ENCODE assay signal across 8 cellular contexts in genomic region chr3:99842826-99843589, GRCh38. TPM values are rescaled to one million over a fixed set of nuclear protein-coding genes. Genes with fewer than 3 reads are reported as not detected.
A peak's percentile ranks its signal among the peaks of the same experiment; 100 is the strongest.
DNase-seq lines count a peak whose midpoint lies in the region; ATAC-seq and TF ChIP-seq lines count a peak whose summit lies in the region.

No MANE protein-coding gene starts in this region.

- no peaks in the 10 kb centered on the region for H3K9me3 Mint-ChIP-seq in GM23338
- no peaks in the 10 kb centered on the region for H3K9me3 Mint-ChIP-seq in stimulated activated effector memory CD8-positive, alpha-beta T cell treated with anti-CD3 and anti-CD28 coated beads, Interleukin-12 subunit alpha, Interleukin-12 subunit beta, amount 100 ng/mL, for 72 hours
- H3K9me3 Mint-ChIP-seq in activated CD4-positive, alpha-beta T cell treated with anti-CD3 and anti-CD28 coated beads, Interleukin-2, amount 10 ng/mL, durations not matched to agents 7 days and 5 days = no peaks in the 10 kb centered on the region

- H3K9me2 ChIP-seq in GM23338 (ENCODE audit: insufficient read depth) = no peaks in the 10 kb centered on the region

- peak overlapping the region; percentile 0; the same call in 1 of the 2 replicates for H3K27ac Mint-ChIP-seq in GM23338
- H3K27ac Mint-ChIP-seq in stimulated activated effector memory CD8-positive, alpha-beta T cell treated with anti-CD3 and anti-CD28 coated beads, Interleukin-12 subunit alpha, Interleukin-12 subunit beta, amount 100 ng/mL, for 72 hours = no peak overlapping the region
- no peak overlapping the region for H3K27ac Mint-ChIP-seq in activated CD4-positive, alpha-beta T cell treated with anti-CD3 and anti-CD28 coated beads, Interleukin-2, amount 10 ng/mL, durations not matched to agents 7 days and 5 days

- no peaks in the 10 kb centered on the region for H3K36me3 Mint-ChIP-seq in GM23338 (ENCODE audit: low read depth)
- H3K36me3 Mint-ChIP-seq in stimulated activated effector memory CD8-positive, alpha-beta T cell treated with anti-CD3 and anti-CD28 coated beads, Interleukin-12 subunit alpha, Interleukin-12 subunit beta, amount 100 ng/mL, for 72 hours = no peaks in the 10 kb centered on the region
- no peaks in the 10 kb centered on the region for H3K36me3 Mint-ChIP-seq in activated CD4-positive, alpha-beta T cell treated with anti-CD3 and anti-CD28 coated beads, Interleukin-2, amount 10 ng/mL, durations not matched to agents 7 days and 5 days (ENCODE audit: low read depth)

- H3K4me3 Mint-ChIP-seq in GM23338 = no peak overlapping the region
- H3K4me3 Mint-ChIP-seq in stimulated activated effector memory CD8-positive, alpha-beta T cell treated with anti-CD3 and anti-CD28 coated beads, Interleukin-12 subunit alpha, Interleukin-12 subunit beta, amount 100 ng/mL, for 72 hours = no peak overlapping the region
- H3K4me3 Mint-ChIP-seq in activated CD4-positive, alpha-beta T cell treated with anti-CD3 and anti-CD28 coated beads, Interleukin-2, amount 10 ng/mL, durations not matched to agents 7 days and 5 days = no peak overlapping the region

- no peak overlapping the region for H2AFZ ChIP-seq in GM23338

- H3K36me3 ChIP-seq in GM23338 (ENCODE audit: insufficient read depth) = no peaks in the 10 kb centered on the region

- H3K79me2 ChIP-seq in GM23338 (replicated peaks; ENCODE audit: insufficient read depth) = peaks cover 54% of the 10 kb centered on the region

- peak; percentile 64 to 80 for TF ChIP-seq CTCF in GM23338 (conservative IDR thresholded peaks at IDR 0.05; ENCODE audit: low read depth in 2 of 2)

- intact Hi-C loops in posterior vena cava (cut with DNase I) = loop anchor here (5.0 to 10.0 kb wide), 3 partner anchors 412 to 1842 kb away; partner anchors contain the start of gene RPL24 (in 1 of the 2)

- H4K20me1 ChIP-seq in GM23338 (replicated peaks; ENCODE audit: insufficient read depth) = no peaks in the 10 kb centered on the region

- peaks cover 34% of the 10 kb centered on the region for H3K4me1 Mint-ChIP-seq in GM23338
- H3K4me1 Mint-ChIP-seq in stimulated activated effector memory CD8-positive, alpha-beta T cell treated with anti-CD3 and anti-CD28 coated beads, Interleukin-12 subunit alpha, Interleukin-12 subunit beta, amount 100 ng/mL, for 72 hours = peaks cover 6% of the 10 kb centered on the region
- H3K4me1 Mint-ChIP-seq in activated CD4-positive, alpha-beta T cell treated with anti-CD3 and anti-CD28 coated beads, Interleukin-2, amount 10 ng/mL, durations not matched to agents 7 days and 5 days = peaks cover 4% of the 10 kb centered on the region

- H3K27me3 ChIP-seq in GM23338 (ENCODE audit: insufficient read depth) = no peaks in the 10 kb centered on the region

- no peak overlapping the region for H3K4me2 ChIP-seq in GM23338

- no peak overlapping the region for H3K27ac ChIP-seq in GM23338 (ENCODE audit: low read depth)

- H3K4me1 ChIP-seq in GM23338 (ENCODE audit: insufficient read depth) = peaks cover 9% of the 10 kb centered on the region

- CTCF ChIA-PET in activated CD4-positive, alpha-beta T cell treated with anti-CD3 and anti-CD28 coated beads, Interleukin-2, amount 10 ng/mL, durations not matched to agents 7 days and 5 days (lab: Charles Lee) = interaction anchor here (0.7 to 1.6 kb wide), 8 partner anchors 15 to 417 kb away, joined by 3 to 4 read pairs (median 3); partner anchors contain the start of gene TBC1D23

- H3K4me3 ChIP-seq in GM23338 = no peak overlapping the region

- peak; percentile 83 for ATAC-seq in GM23338
- peak; percentile 42 for ATAC-seq in stimulated activated effector memory CD8-positive, alpha-beta T cell treated with anti-CD3 and anti-CD28 coated beads, Interleukin-12 subunit alpha, Interleukin-12 subunit beta, amount 100 ng/mL, for 72 hours

- H3K27me3 Mint-ChIP-seq in GM23338 (ENCODE audit: insufficient read depth, low read depth, poor library complexity) = peaks cover 3% of the 10 kb centered on the region
- no peaks in the 10 kb centered on the region for H3K27me3 Mint-ChIP-seq in activated CD4-positive, alpha-beta T cell treated with anti-CD3 and anti-CD28 coated beads, Interleukin-2, amount 10 ng/mL, durations not matched to agents 7 days and 5 days

- DNase-seq in DMS53 (lab: John Stamatoyannopoulos, UW) (peak; percentile 56), GM23338 (ENCODE audit: low spot score) (peak; percentile 75), NCI-H2029 treated with DMSO at 0.1 percent for 48 hours (lab: John Stamatoyannopoulos, UW) (peak; percentile 19), astrocyte of the hippocampus (ENCODE audit: low read depth, low spot score) (peak; percentile 73), iPS-NIHi7 (ENCODE audit: extremely low spot score) (peak; percentile 22), posterior vena cava (ENCODE audit: low spot score) (no peak)
- DNase-seq in stimulated activated effector memory CD8-positive, alpha-beta T cell treated with anti-CD3 and anti-CD28 coated beads, Interleukin-12 subunit alpha, Interleukin-12 subunit beta, amount 100 ng/mL, for 72 hours (ENCODE audit: low spot score in 2 of 2) = no peak
- DNase-seq in activated CD4-positive, alpha-beta T cell treated with anti-CD3 and anti-CD28 coated beads, Interleukin-2, amount 10 ng/mL, durations not matched to agents 7 days and 5 days = no peak

- POLR2A ChIA-PET in activated CD4-positive, alpha-beta T cell treated with anti-CD3 and anti-CD28 coated beads, Interleukin-2, amount 10 ng/mL, durations not matched to agents 7 days and 5 days (lab: Charles Lee) = no interaction called here

- no peaks in the 10 kb centered on the region for H3F3A ChIP-seq in GM23338 (replicated peaks; ENCODE audit: low read depth)

TF ChIP-seq in GM23338, 12 proteins besides CTCF, POLR2A, EP300 and RAD21 (continues in another document):
- TF ChIP-seq, protein P1, sequence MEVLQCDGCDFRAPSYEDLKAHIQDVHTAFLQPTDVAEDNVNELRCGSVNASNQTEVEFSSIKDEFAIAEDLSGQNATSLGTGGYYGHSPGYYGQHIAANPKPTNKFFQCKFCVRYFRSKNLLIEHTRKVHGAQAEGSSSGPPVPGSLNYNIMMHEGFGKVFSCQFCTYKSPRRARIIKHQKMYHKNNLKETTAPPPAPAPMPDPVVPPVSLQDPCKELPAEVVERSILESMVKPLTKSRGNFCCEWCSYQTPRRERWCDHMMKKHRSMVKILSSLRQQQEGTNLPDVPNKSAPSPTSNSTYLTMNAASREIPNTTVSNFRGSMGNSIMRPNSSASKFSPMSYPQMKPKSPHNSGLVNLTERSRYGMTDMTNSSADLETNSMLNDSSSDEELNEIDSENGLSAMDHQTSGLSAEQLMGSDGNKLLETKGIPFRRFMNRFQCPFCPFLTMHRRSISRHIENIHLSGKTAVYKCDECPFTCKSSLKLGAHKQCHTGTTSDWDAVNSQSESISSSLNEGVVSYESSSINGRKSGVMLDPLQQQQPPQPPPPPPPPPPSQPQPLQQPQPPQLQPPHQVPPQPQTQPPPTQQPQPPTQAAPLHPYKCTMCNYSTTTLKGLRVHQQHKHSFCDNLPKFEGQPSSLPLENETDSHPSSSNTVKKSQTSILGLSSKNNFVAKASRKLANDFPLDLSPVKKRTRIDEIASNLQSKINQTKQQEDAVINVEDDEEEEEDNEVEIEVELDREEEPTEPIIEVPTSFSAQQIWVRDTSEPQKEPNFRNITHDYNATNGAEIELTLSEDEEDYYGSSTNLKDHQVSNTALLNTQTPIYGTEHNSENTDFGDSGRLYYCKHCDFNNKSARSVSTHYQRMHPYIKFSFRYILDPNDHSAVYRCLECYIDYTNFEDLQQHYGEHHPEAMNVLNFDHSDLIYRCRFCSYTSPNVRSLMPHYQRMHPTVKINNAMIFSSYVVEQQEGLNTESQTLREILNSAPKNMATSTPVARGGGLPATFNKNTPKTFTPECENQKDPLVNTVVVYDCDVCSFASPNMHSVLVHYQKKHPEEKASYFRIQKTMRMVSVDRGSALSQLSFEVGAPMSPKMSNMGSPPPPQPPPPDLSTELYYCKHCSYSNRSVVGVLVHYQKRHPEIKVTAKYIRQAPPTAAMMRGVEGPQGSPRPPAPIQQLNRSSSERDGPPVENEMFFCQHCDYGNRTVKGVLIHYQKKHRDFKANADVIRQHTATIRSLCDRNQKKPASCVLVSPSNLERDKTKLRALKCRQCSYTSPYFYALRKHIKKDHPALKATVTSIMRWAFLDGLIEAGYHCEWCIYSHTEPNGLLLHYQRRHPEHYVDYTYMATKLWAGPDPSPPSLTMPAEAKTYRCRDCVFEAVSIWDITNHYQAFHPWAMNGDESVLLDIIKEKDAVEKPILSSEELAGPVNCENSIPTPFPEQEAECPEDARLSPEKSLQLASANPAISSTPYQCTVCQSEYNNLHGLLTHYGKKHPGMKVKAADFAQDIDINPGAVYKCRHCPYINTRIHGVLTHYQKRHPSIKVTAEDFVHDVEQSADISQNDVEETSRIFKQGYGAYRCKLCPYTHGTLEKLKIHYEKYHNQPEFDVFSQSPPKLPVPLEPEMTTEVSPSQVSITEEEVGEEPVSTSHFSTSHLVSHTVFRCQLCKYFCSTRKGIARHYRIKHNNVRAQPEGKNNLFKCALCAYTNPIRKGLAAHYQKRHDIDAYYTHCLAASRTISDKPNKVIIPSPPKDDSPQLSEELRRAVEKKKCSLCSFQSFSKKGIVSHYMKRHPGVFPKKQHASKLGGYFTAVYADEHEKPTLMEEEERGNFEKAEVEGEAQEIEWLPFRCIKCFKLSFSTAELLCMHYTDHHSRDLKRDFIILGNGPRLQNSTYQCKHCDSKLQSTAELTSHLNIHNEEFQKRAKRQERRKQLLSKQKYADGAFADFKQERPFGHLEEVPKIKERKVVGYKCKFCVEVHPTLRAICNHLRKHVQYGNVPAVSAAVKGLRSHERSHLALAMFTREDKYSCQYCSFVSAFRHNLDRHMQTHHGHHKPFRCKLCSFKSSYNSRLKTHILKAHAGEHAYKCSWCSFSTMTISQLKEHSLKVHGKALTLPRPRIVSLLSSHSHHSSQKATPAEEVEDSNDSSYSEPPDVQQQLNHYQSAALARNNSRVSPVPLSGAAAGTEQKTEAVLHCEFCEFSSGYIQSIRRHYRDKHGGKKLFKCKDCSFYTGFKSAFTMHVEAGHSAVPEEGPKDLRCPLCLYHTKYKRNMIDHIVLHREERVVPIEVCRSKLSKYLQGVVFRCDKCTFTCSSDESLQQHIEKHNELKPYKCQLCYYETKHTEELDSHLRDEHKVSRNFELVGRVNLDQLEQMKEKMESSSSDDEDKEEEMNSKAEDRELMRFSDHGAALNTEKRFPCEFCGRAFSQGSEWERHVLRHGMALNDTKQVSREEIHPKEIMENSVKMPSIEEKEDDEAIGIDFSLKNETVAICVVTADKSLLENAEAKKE (CRISPR knock-in tag; IDR thresholded peaks at IDR 0.05) = no peak
- TF ChIP-seq CREB1 (CRISPR knock-in tag; IDR thresholded peaks at IDR 0.05; ENCODE audit: low read depth) = no peak
- TF ChIP-seq EZH2phosphoT487 (IDR thresholded peaks at IDR 0.05; ENCODE audit: unreplicated experiment) = no peak
- TF ChIP-seq EZH2 (IDR thresholded peaks at IDR 0.05; ENCODE audit: low read depth, unreplicated experiment) = no peak
- TF ChIP-seq ZNF331 (CRISPR knock-in tag; IDR thresholded peaks at IDR 0.05; ENCODE audit: low read depth) = no peak

RNA-seq across cellular contexts. Expression of gene CMSS1, which starts 25.3 kb away (rescaled TPM):
- total RNA-seq in GM23338 (2014; rRNA removed; shearing (Covaris generic)) = 34.4 and 39.4 TPM in 2 replicates
- 187 TPM in 2 replicates for polyA plus RNA-seq in GM23338 (2016; fragmentation: Nextera tagmentation; extraction: Ambion mirVana)
- total RNA-seq in posterior vena cava = 10 to 100 TPM; 18.5 to 27.6 TPM
- 10 to 100 TPM; 34.8 to 37.2 TPM for total RNA-seq in activated CD4-positive, alpha-beta T cell treated with anti-CD3 and anti-CD28 coated beads, Interleukin-2, amount 10 ng/mL, durations not matched to agents 7 days and 5 days

Comparison
In these comparisons a context has a peak if more than half of its experiments do, and no peak if none do; other contexts are left out.
1. DNase-seq: peak in DMS53 (single experiment), GM23338 (single experiment), NCI-H2029 treated with DMSO at 0.1 percent for 48 hours (single experiment), astrocyte of the hippocampus (single experiment) and iPS-NIHi7 (single experiment); none in stimulated activated effector memory CD8-positive, alpha-beta T cell treated with anti-CD3 and anti-CD28 coated beads, Interleukin-12 subunit alpha, Interleukin-12 subunit beta, amount 100 ng/mL, for 72 hours (0 of 2), posterior vena cava (single experiment) and activated CD4-positive, alpha-beta T cell treated with anti-CD3 and anti-CD28 coated beads, Interleukin-2, amount 10 ng/mL, durations not matched to agents 7 days and 5 days (single experiment).